Comparison of ENCODE assay signal across 24 cellular contexts in genomic region chr17:66679631-66680517, GRCh38.
DNase-seq lines count a peak whose midpoint lies in the region; ATAC-seq, FAIRE-seq and TF ChIP-seq lines count a peak whose summit lies in the region.
"Had no signal": no experiment of that assay in that cellular context is flagged by ENCODE, and none has a peak within 500 bp of the region (broad histone marks: within the 10 kb centered on the region; RNA-seq: fewer than 3 reads in every experiment).

No MANE protein-coding gene starts in this region.

- H3K27me3 Mint-ChIP-seq in naive thymus-derived CD4-positive, alpha-beta T cell = no peaks in the 10 kb centered on the region

- POLR2A ChIA-PET in naive thymus-derived CD4-positive, alpha-beta T cell (lab: Charles Lee) = no interaction called here

- H3K4me1 ChIP-seq in naive thymus-derived CD4-positive, alpha-beta T cell (ENCODE audit: control insufficient read depth in 2 of 2, insufficient read depth in 2 of 2, low read length in 2 of 2) = peaks cover 0 to 7% of the 10 kb centered on the region in 2 donors
- H3K4me1 ChIP-seq: right atrium auricular region, thyroid gland had no signal

- H3K27ac Mint-ChIP-seq in naive thymus-derived CD4-positive, alpha-beta T cell = peak overlapping the region in 5 of 9 donors; percentile 13 to 64 (median 38)
- H3K27ac Mint-ChIP-seq: T-helper 2 cell treated with Interferon-gamma antibody and Interleukin-4, amounts not matched to agents 5 μg/mL and 100 μg/mL, for 36 hours had no signal

- no peak overlapping the region for H3K27ac ChIP-seq in naive thymus-derived CD4-positive, alpha-beta T cell (ENCODE audit: low read depth, low read length)
- H3K27ac ChIP-seq: BLaER1 treated with 17β-estradiol and CSF1 and Interleukin-3, amounts not matched to agents 10 nM and 100 nM; foreskin keratinocyte; right atrium auricular region; thyroid gland; VCaP had no signal

- no peak overlapping the region for H3K4me3 Mint-ChIP-seq in naive thymus-derived CD4-positive, alpha-beta T cell
- H3K4me3 Mint-ChIP-seq: T-helper 2 cell treated with Interferon-gamma antibody and Interleukin-4, amounts not matched to agents 5 μg/mL and 100 μg/mL, for 36 hours had no signal

- no peak overlapping the region for H3K4me3 ChIP-seq in GM12865 (ENCODE audit: low read depth, low read length)
- H3K4me3 ChIP-seq in naive thymus-derived CD4-positive, alpha-beta T cell (ENCODE audit: low read length) = no peak overlapping the region
- H3K4me3 ChIP-seq: BLaER1 treated with 17β-estradiol and CSF1 and Interleukin-3, amounts not matched to agents 10 nM and 100 nM; K562; right atrium auricular region; thyroid gland had no signal

- FAIRE-seq in urothelium cell line (lab: Jason Lieb, UNC) = no peak
- FAIRE-seq: K562 had no signal

- H3K9me3 Mint-ChIP-seq in naive thymus-derived CD4-positive, alpha-beta T cell = peaks cover 0 to 10% (median 3%) of the 10 kb centered on the region in 11 donors

- peak; percentile 24 for DNase-seq in GM12865 (ENCODE audit: low read depth)
- DNase-seq in SW480 (ENCODE audit: low spot score) = peak; percentile 64
- no peak for DNase-seq in naive thymus-derived CD4-positive, alpha-beta T cell
- DNase-seq in urothelium cell line (ENCODE audit: low spot score) = no peak
- no peak for DNase-seq in stimulated activated CD4-positive, alpha-beta T cell treated with anti-CD3 and anti-CD28 coated beads, Interleukin-4, amount 100 ng/mL, for 24 hours
- DNase-seq in HT-29 (ENCODE audit: low spot score) = no peak
- DNase-seq: activated effector memory CD4-positive, alpha-beta T cell treated with anti-CD3 and anti-CD28 coated beads, Interleukin-2, amount 50 U/mL, for 16 hours; effector CD8-positive, alpha-beta T cell; foreskin keratinocyte; H7; mesendoderm; MM.1S; NCI-H1436; stimulated activated CD4-positive, alpha-beta T cell treated with anti-CD3 and anti-CD28 coated beads, Interleukin-4, amount 100 ng/mL, for 1 hour; stimulated activated naive CD4-positive, alpha-beta T cell; thyroid gland had no signal

- no peaks in the 10 kb centered on the region for H3K27me3 ChIP-seq in naive thymus-derived CD4-positive, alpha-beta T cell (ENCODE audit: control insufficient read depth in 2 of 2, insufficient read depth in 2 of 2, low read length in 2 of 2)
- H3K27me3 ChIP-seq: BLaER1 treated with 17β-estradiol and CSF1 and Interleukin-3, amounts not matched to agents 10 nM and 100 nM; foreskin keratinocyte; right atrium auricular region; thyroid gland had no signal

- no peaks in the 10 kb centered on the region for H3K9me3 ChIP-seq in naive thymus-derived CD4-positive, alpha-beta T cell (ENCODE audit: control insufficient read depth in 2 of 3, low read length in 3 of 3)
- H3K9me3 ChIP-seq: thyroid gland had no signal

- TF ChIP-seq CTCF in GM12865 (IDR thresholded peaks at IDR 0.05; ENCODE audit: insufficient read depth, low read depth, low read length, missing control alignments) = no peak

- peaks cover 5 to 50% (median 33%) of the 10 kb centered on the region in 7 donors for H3K4me1 Mint-ChIP-seq in naive thymus-derived CD4-positive, alpha-beta T cell

- ATAC-seq in GM19463 (IDR thresholded peaks at IDR 0.05; ENCODE audit: unreplicated experiment) = peak; percentile 75
- no peak for ATAC-seq in naive thymus-derived CD4-positive, alpha-beta T cell
- ATAC-seq in GM18498 (IDR thresholded peaks at IDR 0.05; ENCODE audit: unreplicated experiment) = no peak
- ATAC-seq: foreskin keratinocyte, K562, SK-N-SH treated with all-trans-retinoic acid at 6 μM for 48 hours had no signal

- H3K36me3 ChIP-seq in naive thymus-derived CD4-positive, alpha-beta T cell (ENCODE audit: control insufficient read depth in 2 of 3, insufficient read depth in 3 of 3, low read length in 3 of 3) = peaks cover 0 to 20% (median 0%) of the 10 kb centered on the region in 3 experiments
- H3K36me3 ChIP-seq: right atrium auricular region, thyroid gland had no signal

- H3K36me3 Mint-ChIP-seq in naive thymus-derived CD4-positive, alpha-beta T cell = peaks cover 3 to 43% (median 30%) of the 10 kb centered on the region in 5 donors

- CTCF ChIA-PET in naive thymus-derived CD4-positive, alpha-beta T cell (lab: Charles Lee) = no interaction called here

- intact Hi-C loops in naive thymus-derived CD4-positive, alpha-beta T cell (cut with micrococcal nuclease) = no loop called here

Comparison
In these comparisons a context has a peak if more than half of its experiments do, and no peak if none do; other contexts are left out.
1. DNase-seq: peak in GM12865 (single experiment) and SW480 (single experiment); none in naive thymus-derived CD4-positive, alpha-beta T cell (0 of 9), urothelium cell line (single experiment), stimulated activated CD4-positive, alpha-beta T cell treated with anti-CD3 and anti-CD28 coated beads, Interleukin-4, amount 100 ng/mL, for 24 hours (single experiment) and HT-29 (single experiment).